Comparison of ENCODE assay signal across 25 cellular contexts in genomic region chr17:75592364-75593020, GRCh38. TPM values are rescaled to one million over a fixed set of nuclear protein-coding genes. Genes with fewer than 3 reads are reported as not detected.
"Had no signal": no experiment of that assay in that cellular context is flagged by ENCODE, and none has a peak within 500 bp of the region (broad histone marks: within the 10 kb centered on the region; RNA-seq: fewer than 3 reads in every experiment).

No MANE protein-coding gene starts in this region.

- H3K27ac ChIP-seq: colonic mucosa, dorsolateral prefrontal cortex, left ventricle myocardium inferior, thoracic aorta had no signal

- H3K36me3 Mint-ChIP-seq: activated naive CD8-positive, alpha-beta T cell treated with anti-CD3 and anti-CD28 coated beads for 36 hours; type B pancreatic cell had no signal

- ATAC-seq: activated CD4-positive, CD25-positive, alpha-beta regulatory T cell treated with anti-CD3 and anti-CD28 coated beads, Interleukin-2, amount 50 U/mL, for 24 hours; activated T-cell treated with anti-CD3 and anti-CD28 coated beads, Interleukin-2, amount 50 U/mL, for 4 hours; effector memory CD8-positive, alpha-beta T cell; esophagus mucosa had no signal

- H3K4me1 Mint-ChIP-seq: activated naive CD8-positive, alpha-beta T cell treated with anti-CD3 and anti-CD28 coated beads for 36 hours had no signal

- H3K9me3 ChIP-seq: colonic mucosa, left ventricle myocardium inferior, thoracic aorta had no signal

- H3K27me3 Mint-ChIP-seq: activated naive CD8-positive, alpha-beta T cell treated with anti-CD3 and anti-CD28 coated beads for 36 hours; central memory CD8-positive, alpha-beta T cell; effector memory CD8-positive, alpha-beta T cell had no signal

- H3K27ac Mint-ChIP-seq: activated naive CD8-positive, alpha-beta T cell treated with anti-CD3 and anti-CD28 coated beads for 36 hours; activated T-helper 2 cell treated with anti-CD3 and anti-CD28 coated beads, Interferon-gamma antibody, Interleukin-2, Interleukin-4, amounts not matched to agents 10 μg/mL and 5 μg/mL and 100 μg/mL, durations not matched to agents 14 hours and 24 hours and 36 hours; effector memory CD8-positive, alpha-beta T cell; nephron progenitor cell; type B pancreatic cell had no signal

- H3K4me3 ChIP-seq: colonic mucosa, dorsolateral prefrontal cortex, left ventricle myocardium inferior, thoracic aorta had no signal

- FAIRE-seq: astrocyte, endothelial cell of umbilical vein had no signal

- H3K4me3 Mint-ChIP-seq: activated CD4-positive, alpha-beta T cell treated with anti-CD3 and anti-CD28 coated beads, Interleukin-2, amount 10 ng/mL, durations not matched to agents 7 days and 5 days; activated naive CD8-positive, alpha-beta T cell treated with anti-CD3 and anti-CD28 coated beads for 36 hours; activated T-cell treated with anti-CD3 and anti-CD28 coated beads, Interleukin-2, amount 50 U/mL, for 4 hours; central memory CD8-positive, alpha-beta T cell; effector memory CD8-positive, alpha-beta T cell; nephron progenitor cell; type B pancreatic cell had no signal

- H3K27me3 ChIP-seq: colonic mucosa had no signal

- DNase-seq: activated CD4-positive, alpha-beta T cell treated with anti-CD3 and anti-CD28 coated beads, Interleukin-2, amount 10 ng/mL, durations not matched to agents 7 days and 5 days; activated CD8-positive, alpha-beta memory T cell treated with anti-CD3 and anti-CD28 coated beads for 24 hours; activated CD8-positive, alpha-beta memory T cell treated with anti-CD3 and anti-CD28 coated beads, Interleukin-2, amount 50 U/mL, for 4 hours; activated naive CD4-positive, alpha-beta T cell treated with Interleukin-2 at 50 U/mL for 16 hours; activated naive CD8-positive, alpha-beta T cell treated with anti-CD3 and anti-CD28 coated beads for 36 hours; activated T-cell treated with anti-CD3 and anti-CD28 coated beads, Interleukin-2, amount 50 U/mL, for 4 hours; colonic mucosa; dorsolateral prefrontal cortex; effector memory CD8-positive, alpha-beta T cell; foreskin melanocyte; left ventricle myocardium inferior; mammary epithelial cell; nephron progenitor cell; nucleus accumbens; stimulated activated CD4-positive, alpha-beta T cell treated with anti-CD3 and anti-CD28 coated beads, Interleukin-4, amount 100 ng/mL, for 24 hours; stimulated activated naive CD4-positive, alpha-beta T cell treated with Interleukin-2 at 50 U/mL for 16 hours; SW 1271 had no signal

- H3K9me3 Mint-ChIP-seq: activated CD4-positive, alpha-beta T cell treated with anti-CD3 and anti-CD28 coated beads, Interleukin-2, amount 10 ng/mL, durations not matched to agents 7 days and 5 days; activated naive CD8-positive, alpha-beta T cell treated with anti-CD3 and anti-CD28 coated beads for 36 hours; activated T-cell treated with anti-CD3 and anti-CD28 coated beads, Interleukin-2, amount 50 U/mL, for 4 hours; activated T-helper 2 cell treated with anti-CD3 and anti-CD28 coated beads, Interferon-gamma antibody, Interleukin-2, Interleukin-4, amounts not matched to agents 10 μg/mL and 5 μg/mL and 100 μg/mL, durations not matched to agents 14 hours and 24 hours and 36 hours; central memory CD8-positive, alpha-beta T cell; effector memory CD8-positive, alpha-beta T cell; nephron progenitor cell; type B pancreatic cell had no signal

- H3K36me3 ChIP-seq: colonic mucosa, left ventricle myocardium inferior, thoracic aorta had no signal

RNA-seq across cellular contexts. Expression of gene SMIM5, which starts 40.7 kb away (rescaled TPM):
- total RNA-seq: endothelial cell of umbilical vein, mammary epithelial cell had no signal
- polyA plus RNA-seq: endothelial cell of umbilical vein had no signal
